In genomic region chr11:61891331-61892084, GRCh38 we compare ENCODE assay signal across 8 cellular contexts. TPM values are rescaled to one million over a fixed set of nuclear protein-coding genes. Genes with fewer than 3 reads are reported as not detected.
DNase-seq lines count a peak whose midpoint lies in the region; ATAC-seq, FAIRE-seq and TF ChIP-seq lines count a peak whose summit lies in the region.

FADS3 (minus strand) TSS chr11:61891545; CDS start chr11:61891381, 164 bp downstream.

- 0 to 1% (median 0%) methylated on average over 2 to 95 of the region's 96 CpGs for WGBS in adrenal gland, 4 donors
- 0 to 1% (median 1%) methylated on average over 3 to 96 of the region's 96 CpGs for WGBS in ovary, 3 donors

- FAIRE-seq in urothelium cell line (lab: Jason Lieb, UNC), result no peak

- H3K9me3 ChIP-seq in MG63 (no peaks in the 10 kb centered on the region), adrenal gland (replicated peaks in 1 of 3) (no peaks in the 10 kb centered on the region), cardiac muscle cell (ENCODE audit: low read depth) (no peaks in the 10 kb centered on the region), ovary (no peaks in the 10 kb centered on the region)

- H3K36me3 ChIP-seq in MG63 (peaks cover 8% of the 10 kb centered on the region; the same call in 1 of the 2 replicates), adrenal gland (replicated peaks in 1 of 2) (no peaks in the 10 kb centered on the region), cardiac muscle cell (no peaks in the 10 kb centered on the region), ovary (no peaks in the 10 kb centered on the region)

- H3K4me3 ChIP-seq in MG63 (peak within 1 kb of the TSS; percentile 68), adrenal gland (peak within 1 kb of the TSS; percentile 26 to 66 (median 54)), cardiac muscle cell (peak within 1 kb of the TSS; percentile 81), ovary (peak within 1 kb of the TSS; percentile 75)

- peak; percentile 68 to 87 for TF ChIP-seq POLR2A in adrenal gland (IDR thresholded peaks at IDR 0.05)
- TF ChIP-seq POLR2A in ovary (IDR thresholded peaks at IDR 0.05), result peak; percentile 36

- H3K27ac ChIP-seq in adrenal gland (peak within 1 kb of the TSS in 4 of 5 donors; percentile 71 to 92 (median 76)), cardiac muscle cell (no peak within 1 kb of the TSS), ovary (peak within 1 kb of the TSS; percentile 83)

- ATAC-seq in GM21786 (IDR thresholded peaks at IDR 0.05; ENCODE audit: unreplicated experiment), result peak; percentile 58

- peak; percentile 41 for DNase-seq in DMS79 (lab: John Stamatoyannopoulos, UW)
- peak; percentile 88 for DNase-seq in MG63
- peak; percentile 68 to 77 for DNase-seq in SW 1271 (lab: John Stamatoyannopoulos, UW)
- DNase-seq in adrenal gland, result peak; percentile 88 to 92 (median 91)
- DNase-seq in cardiac muscle cell (ENCODE audit: low read depth in 1 of 2, low spot score in 1 of 2), result peak; percentile 89 to 94
- peak; percentile 84 to 88 (median 87) for DNase-seq in ovary
- peak; percentile 92 for DNase-seq in urothelium cell line (ENCODE audit: low spot score)

- TF ChIP-seq CTCF in adrenal gland (IDR thresholded peaks at IDR 0.05), result peak in 2 of 6 experiments; percentile 8 to 11
- no peak for TF ChIP-seq CTCF in cardiac muscle cell (IDR thresholded peaks at IDR 0.05; ENCODE audit: low read depth, low read length)
- no peak for TF ChIP-seq CTCF in ovary (IDR thresholded peaks at IDR 0.05)

- intact Hi-C loops in adrenal gland (cut with DNase I) (no loop called here), ovary (cut with DNase I) (loop anchor here (2.0 to 5.0 kb wide), 5 partner anchors 63 to 216 kb away; partner anchors contain the start of genes FADS2 (in 1 of the 4), FEN1 (in 1 of the 4) and TMEM258 (in 1 of the 4))

- TF ChIP-seq EP300 in ovary (IDR thresholded peaks at IDR 0.05), result no peak

- H3K4me1 ChIP-seq in adrenal gland (replicated peaks in 1 of 2), result peaks cover 18 to 38% of the 10 kb centered on the region in 2 donors
- H3K4me1 ChIP-seq in cardiac muscle cell (ENCODE audit: low read depth), result no peaks in the 10 kb centered on the region
- H3K4me1 ChIP-seq in ovary (ENCODE audit: insufficient read depth), result peaks cover 5% of the 10 kb centered on the region

- H3K27me3 ChIP-seq in MG63 (no peaks in the 10 kb centered on the region), adrenal gland (no peaks in the 10 kb centered on the region), cardiac muscle cell (no peaks in the 10 kb centered on the region), ovary (no peaks in the 10 kb centered on the region)

RNA-seq across cellular contexts. Expression of gene FADS3, which starts in this region (rescaled TPM):
- 32.7 and 59.7 TPM in 2 replicates for total RNA-seq in MG63 (2014; rRNA removed; shearing (Covaris generic); ENCODE audit: low replicate concordance)
- total RNA-seq in adrenal gland, result 100 to 1,000 TPM in 6 of 8 donors, 10 to 100 TPM in 2; 74.5 to 145 (median 112) TPM
- 100 to 1,000 TPM in 2 of 3 donors, 10 to 100 TPM in 1; 98.2 to 175 (median 103) TPM for polyA plus RNA-seq in adrenal gland
- 42.0 and 42.9 TPM in 2 replicates for total RNA-seq in cardiac muscle cell
- polyA plus RNA-seq in cardiac muscle cell, result 45.0 and 48.0 TPM in 2 replicates
- 10 to 100 TPM; 21.9 to 85.8 (median 41.3) TPM for total RNA-seq in ovary
- polyA plus RNA-seq in ovary, result 10 to 100 TPM; 10.6 to 52.3 TPM

Comparison
In these comparisons a context has a peak if more than half of its experiments do, and no peak if none do; other contexts are left out.
1. DNase-seq: peak in every context shown above with its lines; median percentile 92 in urothelium cell line; 92 in cardiac muscle cell; 91 in adrenal gland; 88 in MG63; 87 in ovary; 72 in SW 1271; 41 in DMS79.
2. intact Hi-C loops: an anchor here in ovary (2.0 to 5.0 kb wide); none called in adrenal gland.